In genomic region chr15:52558196-52558595, GRCh38 we compare ENCODE assay signal across 1 cellular context.
TF ChIP-seq lines count a peak whose summit lies in the region.

No MANE protein-coding gene starts in this region.

TF ChIP-seq in K562, 482 proteins besides CTCF, POLR2A, EP300 and RAD21 (continued from another document):
- TF ChIP-seq FOSL1 (tag; conservative IDR thresholded peaks at IDR 0.05) (peak; percentile 43; the same call in 1 of the 2 replicates), FOXJ2 (tag; IDR thresholded peaks at IDR 0.05) (no peak), ATF3 (IDR thresholded peaks at IDR 0.05) (peak; percentile 34), ATF3 (CRISPR knock-in tag; conservative IDR thresholded peaks at IDR 0.05) (no peak), EP400 (IDR thresholded peaks at IDR 0.05) (0 out of 2 replicates have a peak, but pooled peaks have one; percentile 6), JUND (IDR thresholded peaks at IDR 0.05; ENCODE audit: borderline replicate concordance, low read depth, low read length) (peak; percentile 34; the same call in 1 of the 2 replicates), JUND (tag; IDR thresholded peaks at IDR 0.05; ENCODE audit: borderline replicate concordance, low read depth, low read length) (no peak), NCOA6 (IDR thresholded peaks at IDR 0.05) (no peak), YY1 (IDR thresholded peaks at IDR 0.05; ENCODE audit: borderline replicate concordance in 1 of 3, control insufficient read depth in 1 of 3, extremely low read depth in 1 of 3, insufficient read depth in 3 of 3, insufficient read length in 1 of 3, insufficient replicate concordance in 2 of 3, low read depth in 1 of 3, low read length in 2 of 3) (peak in 1 of 3 experiments; percentile 11), RFX7 (CRISPR knock-in tag; IDR thresholded peaks at IDR 0.05) (no peak), SMARCA4 (IDR thresholded peaks at IDR 0.05) (peak; percentile 48; the same call in 1 of the 2 replicates)
TF ChIP-seq in K562: peak in this region for 9.
